ENCODE assay signal across 11 cellular contexts in genomic region chr9:127445851-127446719, GRCh38. TPM values are rescaled to one million over a fixed set of nuclear protein-coding genes. Genes with fewer than 3 reads are reported as not detected.
DNase-seq lines count a peak whose midpoint lies in the region; ATAC-seq and TF ChIP-seq lines count a peak whose summit lies in the region.
"Had no signal": no experiment of that assay in that cellular context is flagged by ENCODE, and none has a peak within 500 bp of the region (broad histone marks: within the 10 kb centered on the region; RNA-seq: fewer than 3 reads in every experiment).

No MANE protein-coding gene starts in this region.

- H3K4me1 ChIP-seq in PC-3 (ENCODE audit: insufficient read depth, low read length) = peaks cover 9% of the 10 kb centered on the region; the same call in 1 of the 2 replicates
- H3K4me1 ChIP-seq in esophagus squamous epithelium = peaks cover 0 to 66% (median 26%) of the 10 kb centered on the region in 3 donors

- H3K9ac ChIP-seq in PC-3 (ENCODE audit: low read length) = no peak overlapping the region

- H3K36me3 ChIP-seq in PC-3 (ENCODE audit: low read depth, low read length) (peaks cover 46% of the 10 kb centered on the region), esophagus squamous epithelium (peaks cover 33 to 91% (median 47%) of the 10 kb centered on the region in 3 donors)
- H3K36me3 ChIP-seq: uterus had no signal

- H3K4me3 ChIP-seq in PC-3 (ENCODE audit: low read length) = no peak overlapping the region
- H3K4me3 ChIP-seq in esophagus squamous epithelium = no peak overlapping the region
- H3K4me3 ChIP-seq: uterus had no signal

- H3K27me3 Mint-ChIP-seq in chondrocyte (ENCODE audit: low read depth) = no peaks in the 10 kb centered on the region

- H3K4me3 Mint-ChIP-seq in chondrocyte (ENCODE audit: unreplicated experiment) = no peak overlapping the region

- 58 to 62% methylated on average over 4 of the region's 4 CpGs for WGBS in esophagus squamous epithelium, 2 donors

- TF ChIP-seq CTCF in 22Rv1 (IDR thresholded peaks at IDR 0.05) (no peak), PC-3 (conservative IDR thresholded peaks at IDR 0.05; ENCODE audit: low read depth, low read length) (no peak), chondrocyte (IDR thresholded peaks at IDR 0.05) (no peak), esophagus squamous epithelium (IDR thresholded peaks at IDR 0.05) (no peak)

- H3K9me3 ChIP-seq in PC-3 (ENCODE audit: low read length) (no peaks in the 10 kb centered on the region), esophagus squamous epithelium (peaks cover 0 to under 1% (median 0%) of the 10 kb centered on the region in 3 donors)
- H3K9me3 ChIP-seq: uterus had no signal

- peaks cover 56% of the 10 kb centered on the region for H4K20me1 ChIP-seq in PC-3 (ENCODE audit: low read length)

- H3K9me2 ChIP-seq in PC-3 (replicated peaks; ENCODE audit: low read length) = no peaks in the 10 kb centered on the region

- no peak for TF ChIP-seq POLR2A in esophagus squamous epithelium (IDR thresholded peaks at IDR 0.05)

- peaks cover 7% of the 10 kb centered on the region for H3F3A ChIP-seq in PC-3 (ENCODE audit: low read length, unreplicated experiment)

- CTCF ChIA-PET in PC-3 (lab: Charles Lee) = no interaction called here

- BruUV-seq in PC-3 (replicated peaks; lab: Mats Ljungman, UMichigan) = no TSS peak

- H3K27me3 ChIP-seq in PC-3 (ENCODE audit: low read length) = no peaks in the 10 kb centered on the region
- no peaks in the 10 kb centered on the region for H3K27me3 ChIP-seq in esophagus squamous epithelium
- H3K27me3 ChIP-seq: uterus had no signal

- no peak overlapping the region for H3K4me2 ChIP-seq in PC-3 (ENCODE audit: low read length)

- intact Hi-C loops in PC-3 (cut with micrococcal nuclease) = no loop called here
- intact Hi-C loops in esophagus squamous epithelium (cut with DNase I) = no loop called here

- peak overlapping the region; percentile 54 for H3K27ac Mint-ChIP-seq in chondrocyte (ENCODE audit: unreplicated experiment)

- peak overlapping the region; percentile 95 for H3K27ac ChIP-seq in 22Rv1
- no peak overlapping the region for H3K27ac ChIP-seq in PC-3 (ENCODE audit: low read length)
- H3K27ac ChIP-seq in esophagus squamous epithelium = peak overlapping the region in 2 of 4 donors; percentile 24 to 33
- H3K27ac ChIP-seq: uterus had no signal

- peaks cover 13% of the 10 kb centered on the region for H3K9me3 Mint-ChIP-seq in chondrocyte (ENCODE audit: low read depth)

- peaks cover 39% of the 10 kb centered on the region for H3K4me1 Mint-ChIP-seq in chondrocyte (ENCODE audit: low read depth)

- H3K36me3 Mint-ChIP-seq in chondrocyte (ENCODE audit: low read depth) = peaks cover 63% of the 10 kb centered on the region

- POLR2A ChIA-PET in PC-3 (lab: Charles Lee; ENCODE audit: unreplicated experiment) = no interaction called here

- no peak overlapping the region for H2AFZ ChIP-seq in PC-3 (ENCODE audit: low read length)

- no peak for ATAC-seq in PC-3
- no peak for ATAC-seq in GM18861 (IDR thresholded peaks at IDR 0.05; ENCODE audit: unreplicated experiment)

- peaks cover 36% of the 10 kb centered on the region for H3K79me2 ChIP-seq in PC-3 (ENCODE audit: low read length)

- DNase-seq in ELF-1 (ENCODE audit: low read depth, low spot score) (peak; percentile 49), PC-3 (peak; percentile 13), chondrocyte (ENCODE audit: low spot score) (no peak), esophagus squamous epithelium (lab: John Stamatoyannopoulos, UW) (no peak), inferior parietal cortex (ENCODE audit: extremely low spot score) (no peak), NOMO-1 treated with DMSO at 0.1 percent for 48 hours (lab: John Stamatoyannopoulos, UW; ENCODE audit: unreplicated experiment) (no peak)
- DNase-seq: NCI-H774; stimulated activated CD4-positive, alpha-beta T cell treated with anti-CD3 and anti-CD28 coated beads, Interleukin-1b, Interleukin-23, amount 100 ng/mL, for 48 hours; uterus had no signal

RNA-seq across cellular contexts. Expression of gene RPL12, which starts 5.1 kb away (rescaled TPM):
- total RNA-seq in PC-3 (2014; rRNA removed) (1,109 and 1,417 TPM in 2 replicates), chondrocyte (834 to 848 TPM (median 848 TPM) in 3 replicates), esophagus squamous epithelium (1,000 to 10,000 TPM; 1,192 to 3,474 (median 2,165) TPM)

RNA-seq across cellular contexts. Expression of gene LRSAM1, which starts 5.2 kb away (rescaled TPM):
- total RNA-seq in PC-3 (2014; rRNA removed) = 9.6 and 11.1 TPM in 2 replicates
- 25.6 to 29.3 TPM (median 27.5 TPM) in 3 replicates for total RNA-seq in chondrocyte
- total RNA-seq in esophagus squamous epithelium = 10 to 100 TPM in 3 of 4 donors, 1 to 10 TPM in 1; 8.0 to 16.2 (median 12.9) TPM

RNA-seq across cellular contexts. Expression of gene ZNF79, which starts 21.9 kb away (rescaled TPM):
- total RNA-seq in PC-3 (2014; rRNA removed) (4.9 and 5.8 TPM in 2 replicates), chondrocyte (7.9 to 9.0 TPM (median 8.3 TPM) in 3 replicates), esophagus squamous epithelium (1 to 10 TPM; 3.1 to 9.9 (median 4.7) TPM)

RNA-seq across cellular contexts. Expression of gene SLC2A8, which starts 49.1 kb away (rescaled TPM):
- total RNA-seq in PC-3 (2014; rRNA removed) (29.0 and 43.7 TPM in 2 replicates), chondrocyte (14.1 to 16.4 TPM (median 15.3 TPM) in 3 replicates), esophagus squamous epithelium (10 to 100 TPM in 3 of 4 donors, 1 to 10 TPM in 1; 6.2 to 28.3 (median 16.7) TPM)

Comparison
In these comparisons a context has a peak if more than half of its experiments do, and no peak if none do; other contexts are left out.
1. DNase-seq: peak in ELF-1 (single experiment) and PC-3 (single experiment); none in chondrocyte (single experiment), esophagus squamous epithelium (single experiment), inferior parietal cortex (single experiment) and NOMO-1 treated with DMSO at 0.1 percent for 48 hours (single experiment).